Comparison of ENCODE assay signal across 21 cellular contexts in genomic region chr12:130945793-130946492, GRCh38. TPM values are rescaled to one million over a fixed set of nuclear protein-coding genes. Genes with fewer than 3 reads are reported as not detected.
A peak's percentile ranks its signal among the peaks of the same experiment; 100 is the strongest.
DNase-seq lines count a peak whose midpoint lies in the region; ATAC-seq and TF ChIP-seq lines count a peak whose summit lies in the region.
"Had no signal": no experiment of that assay in that cellular context is flagged by ENCODE, and none has a peak within 500 bp of the region (broad histone marks: within the 10 kb centered on the region; RNA-seq: fewer than 3 reads in every experiment).

No MANE protein-coding gene starts in this region.

- H3K27me3 Mint-ChIP-seq in activated CD8-positive, alpha-beta T cell treated with anti-CD3 and anti-CD28 coated beads for 36 hours = peaks cover 18% of the 10 kb centered on the region

- TF ChIP-seq CTCF in fibroblast of pulmonary artery (IDR thresholded peaks at IDR 0.05; ENCODE audit: low read length, missing control alignments) (no peak), upper lobe of left lung (IDR thresholded peaks at IDR 0.05) (no peak)
- no peak for TF ChIP-seq CTCF in activated CD8-positive, alpha-beta T cell treated with anti-CD3 and anti-CD28 coated beads for 36 hours (IDR thresholded peaks at IDR 0.05)

- H2BK12ac ChIP-seq in mesenchymal stem cell (ENCODE audit: low read length in 2 of 2) = no peak overlapping the region

- peaks cover 18% of the 10 kb centered on the region for H3K9me3 Mint-ChIP-seq in activated CD8-positive, alpha-beta T cell treated with anti-CD3 and anti-CD28 coated beads for 36 hours

- no peak for TF ChIP-seq EP300 in upper lobe of left lung (IDR thresholded peaks at IDR 0.05)

- CTCF ChIA-PET in activated CD8-positive, alpha-beta T cell treated with anti-CD3 and anti-CD28 coated beads for 36 hours (lab: Charles Lee) = no interaction called here

- H3K27me3 ChIP-seq in adipocyte (replicated peaks; ENCODE audit: control insufficient read depth, insufficient read depth, low read length) (no peaks in the 10 kb centered on the region), mesenchymal stem cell (ENCODE audit: control insufficient read depth in 1 of 2, insufficient read depth in 1 of 2, low read length in 2 of 2) (no peaks in the 10 kb centered on the region), upper lobe of left lung (no peaks in the 10 kb centered on the region)
- H3K27me3 ChIP-seq: BLaER1 treated with 17β-estradiol and CSF1 and Interleukin-3, amounts not matched to agents 10 nM and 100 nM; Peyer's patch had no signal

- POLR2A ChIA-PET in activated CD8-positive, alpha-beta T cell treated with anti-CD3 and anti-CD28 coated beads for 36 hours (lab: Charles Lee) = no interaction called here

- no peaks in the 10 kb centered on the region for H3K4me1 Mint-ChIP-seq in activated CD8-positive, alpha-beta T cell treated with anti-CD3 and anti-CD28 coated beads for 36 hours (ENCODE audit: low read depth)

- no peaks in the 10 kb centered on the region for H3K79me1 ChIP-seq in mesenchymal stem cell (replicated peaks; ENCODE audit: low read length, poor library complexity, severe bottlenecking)

- intact Hi-C loops in activated CD8-positive, alpha-beta T cell treated with anti-CD3 and anti-CD28 coated beads for 36 hours (cut with micrococcal nuclease) = no loop called here

- no peak overlapping the region for H3K18ac ChIP-seq in mesenchymal stem cell (ENCODE audit: low read depth in 1 of 2, low read length in 2 of 2)

- H3K9me3 ChIP-seq in adipocyte (ENCODE audit: control insufficient read depth, low read length) (peaks cover 16% of the 10 kb centered on the region), mesenchymal stem cell (ENCODE audit: control insufficient read depth, low read length) (peaks cover 14% of the 10 kb centered on the region), upper lobe of left lung (peaks cover 0 to 6% (median 2%) of the 10 kb centered on the region in 4 donors)

- H3K4me2 ChIP-seq in mesenchymal stem cell (ENCODE audit: low read length, poor library complexity, severe bottlenecking) = no peak overlapping the region
- H3K4me2 ChIP-seq: BLaER1 treated with 17β-estradiol and CSF1 and Interleukin-3, amounts not matched to agents 10 nM and 100 nM had no signal

- H2BK5ac ChIP-seq in mesenchymal stem cell (ENCODE audit: low read depth, low read length, poor library complexity, severe bottlenecking) = no peak overlapping the region

- ATAC-seq in upper lobe of left lung (ENCODE audit: low FRiP score in 2 of 2) (peak; percentile 53 to 89), esophagus mucosa (no peak)
- no peak for ATAC-seq in activated CD8-positive, alpha-beta T cell treated with anti-CD3 and anti-CD28 coated beads for 36 hours
- ATAC-seq: SK-N-SH treated with all-trans-retinoic acid at 6 μM for 48 hours had no signal

- H3K4me3 ChIP-seq in adipocyte (ENCODE audit: low read length) = peak overlapping the region; percentile 56
- H3K4me3 ChIP-seq in fibroblast of pulmonary artery (replicated peaks; ENCODE audit: low read depth, low read length) = no peak overlapping the region
- H3K4me3 ChIP-seq in mesenchymal stem cell (ENCODE audit: insufficient read depth in 1 of 2, low read depth in 1 of 2, low read length in 2 of 2) = peak overlapping the region in 1 of 2 experiments; percentile 66
- no peak overlapping the region for H3K4me3 ChIP-seq in upper lobe of left lung
- H3K4me3 ChIP-seq: BLaER1 treated with 17β-estradiol and CSF1 and Interleukin-3, amounts not matched to agents 10 nM and 100 nM; Peyer's patch had no signal

- H3K36me3 Mint-ChIP-seq in activated CD8-positive, alpha-beta T cell treated with anti-CD3 and anti-CD28 coated beads for 36 hours (ENCODE audit: low read depth) = no peaks in the 10 kb centered on the region

- no peak overlapping the region for H3K27ac Mint-ChIP-seq in activated CD8-positive, alpha-beta T cell treated with anti-CD3 and anti-CD28 coated beads for 36 hours
- H3K27ac Mint-ChIP-seq: activated naive CD4-positive, alpha-beta T cell treated with anti-CD3 and anti-CD28 coated beads for 36 hours; H9 had no signal

- no peaks in the 10 kb centered on the region for H3K36me3 ChIP-seq in adipocyte (ENCODE audit: control insufficient read depth, insufficient read depth, low read length, severe bottlenecking)
- H3K36me3 ChIP-seq in mesenchymal stem cell (ENCODE audit: control insufficient read depth in 1 of 2, insufficient read depth in 2 of 2, low read depth in 1 of 2, low read length in 2 of 2) = no peaks in the 10 kb centered on the region
- H3K36me3 ChIP-seq in upper lobe of left lung = no peaks in the 10 kb centered on the region
- H3K36me3 ChIP-seq: BLaER1 treated with 17β-estradiol and CSF1 and Interleukin-3, amounts not matched to agents 10 nM and 100 nM; Peyer's patch had no signal

- H4K8ac ChIP-seq in mesenchymal stem cell (ENCODE audit: low read length) = no peak overlapping the region

- no peak overlapping the region for H3K14ac ChIP-seq in mesenchymal stem cell (ENCODE audit: low read length in 2 of 2)

- 80% methylated on average over 6 of the region's 7 CpGs for WGBS in mesenchymal stem cell
- WGBS in upper lobe of left lung, 2 donors = 67 to 73% methylated on average over 7 of the region's 7 CpGs

- DNase-seq in adipocyte (ENCODE audit: low read depth) (no peak), fibroblast of pulmonary artery (ENCODE audit: low read depth) (peak; percentile 49), mesenchymal stem cell (no peak), upper lobe of left lung (no peak), midbrain (lab: John Stamatoyannopoulos, UW) (no peak)
- DNase-seq in activated CD8-positive, alpha-beta memory T cell treated with anti-CD3 and anti-CD28 coated beads, Interleukin-2, amount 50 U/mL, for 4 hours = no peak
- DNase-seq in activated CD8-positive, alpha-beta T cell treated with anti-CD3 and anti-CD28 coated beads for 36 hours = no peak
- DNase-seq: activated CD4-positive, alpha-beta T cell treated with anti-CD3 and anti-CD28 coated beads, Interleukin-2, amount 50 U/mL, for 1 hour; activated naive CD4-positive, alpha-beta T cell treated with anti-CD3 and anti-CD28 coated beads for 36 hours; DMS 273 treated with DMSO at 0.1 percent for 48 hours; H9; hippocampal formation; Kasumi-1; kidney glomerular epithelial cell; nucleus accumbens; Peyer's patch; stimulated activated CD4-positive, alpha-beta T cell treated with anti-CD3 and anti-CD28 coated beads, Interleukin-4, amount 100 ng/mL, for 1 hour had no signal

- peak overlapping the region; percentile 2 for H4K91ac ChIP-seq in mesenchymal stem cell (ENCODE audit: low read length)

- H2BK15ac ChIP-seq in mesenchymal stem cell (ENCODE audit: low read depth, poor library complexity, severe bottlenecking) = no peak overlapping the region

- no peak overlapping the region for H2AFZ ChIP-seq in mesenchymal stem cell (ENCODE audit: low read depth, low read length)

- no peak overlapping the region for H3K4ac ChIP-seq in mesenchymal stem cell (ENCODE audit: low read depth in 1 of 2, low read length in 2 of 2)

- H3K23ac ChIP-seq in mesenchymal stem cell (ENCODE audit: low read length in 2 of 2) = no peak overlapping the region

- no peak overlapping the region for H2AK5ac ChIP-seq in mesenchymal stem cell (ENCODE audit: low read length, severe bottlenecking)

- H3K27ac ChIP-seq in mesenchymal stem cell (ENCODE audit: low read length, poor library complexity, severe bottlenecking) (no peak overlapping the region), upper lobe of left lung (peak overlapping the region in 1 of 4 donors; percentile 74)
- H3K27ac ChIP-seq: BLaER1 treated with 17β-estradiol and CSF1 and Interleukin-3, amounts not matched to agents 10 nM and 100 nM; epithelial cell of prostate; Peyer's patch had no signal

- no peak for TF ChIP-seq POLR2A in upper lobe of left lung (IDR thresholded peaks at IDR 0.05)

- H2BK120ac ChIP-seq in mesenchymal stem cell (ENCODE audit: low read depth, low read length) = no peak overlapping the region

- H3K9ac ChIP-seq in adipocyte (ENCODE audit: low read length) (peak overlapping the region; percentile 74), mesenchymal stem cell (ENCODE audit: low read length) (peak overlapping the region; percentile 79)
- H3K9ac ChIP-seq: BLaER1 treated with 17β-estradiol and CSF1 and Interleukin-3, amounts not matched to agents 10 nM and 100 nM had no signal

- peaks cover 20% of the 10 kb centered on the region for H3K4me1 ChIP-seq in adipocyte (ENCODE audit: control insufficient read depth, insufficient read depth, low read length)
- no peaks in the 10 kb centered on the region for H3K4me1 ChIP-seq in mesenchymal stem cell (ENCODE audit: control insufficient read depth, insufficient read depth, low read depth, low read length)
- H3K4me1 ChIP-seq in upper lobe of left lung = peaks cover 5 to 7% (median 7%) of the 10 kb centered on the region in 4 donors
- H3K4me1 ChIP-seq: BLaER1 treated with 17β-estradiol and CSF1 and Interleukin-3, amounts not matched to agents 10 nM and 100 nM; Peyer's patch had no signal

- H3K4me3 Mint-ChIP-seq in activated CD8-positive, alpha-beta T cell treated with anti-CD3 and anti-CD28 coated beads for 36 hours = no peak overlapping the region
- H3K4me3 Mint-ChIP-seq: activated naive CD4-positive, alpha-beta T cell treated with anti-CD3 and anti-CD28 coated beads for 36 hours; H9 had no signal

RNA-seq across cellular contexts. Expression of gene ADGRD1, which starts 7.8 kb away (rescaled TPM):
- 0.57 TPM for polyA plus RNA-seq in mesenchymal stem cell (2013, experiment 1 of 2)
- polyA plus RNA-seq in mesenchymal stem cell (2013, experiment 2 of 2) = 0.89 TPM
- total RNA-seq in upper lobe of left lung (100 to 1,000 TPM in 2 of 6 donors, 10 to 100 TPM in 4; 84.2 to 124 (median 94.7) TPM), esophagus mucosa (2.5 TPM)
- under 1 TPM; 0.27 to 0.65 TPM for total RNA-seq in activated CD8-positive, alpha-beta T cell treated with anti-CD3 and anti-CD28 coated beads for 36 hours
- total RNA-seq: activated naive CD4-positive, alpha-beta T cell treated with anti-CD3 and anti-CD28 coated beads for 36 hours had no signal

Comparison
In these comparisons a context has a peak if more than half of its experiments do, and no peak if none do; other contexts are left out.
1. ATAC-seq: peak in upper lobe of left lung (2 of 2); none in activated CD8-positive, alpha-beta T cell treated with anti-CD3 and anti-CD28 coated beads for 36 hours (single experiment) and esophagus mucosa (single experiment).
2. RNA of gene ADGRD1, which starts 7.8 kb away (total RNA-seq): 84.2 to 124 TPM in upper lobe of left lung; 2.5 TPM in esophagus mucosa (single experiment) and 0.27 to 0.65 TPM in activated CD8-positive, alpha-beta T cell treated with anti-CD3 and anti-CD28 coated beads for 36 hours; every median in the first group is over 10 times any median in the second.